ENCODE assay signal across 26 cellular contexts in the genomic region with DNA sequence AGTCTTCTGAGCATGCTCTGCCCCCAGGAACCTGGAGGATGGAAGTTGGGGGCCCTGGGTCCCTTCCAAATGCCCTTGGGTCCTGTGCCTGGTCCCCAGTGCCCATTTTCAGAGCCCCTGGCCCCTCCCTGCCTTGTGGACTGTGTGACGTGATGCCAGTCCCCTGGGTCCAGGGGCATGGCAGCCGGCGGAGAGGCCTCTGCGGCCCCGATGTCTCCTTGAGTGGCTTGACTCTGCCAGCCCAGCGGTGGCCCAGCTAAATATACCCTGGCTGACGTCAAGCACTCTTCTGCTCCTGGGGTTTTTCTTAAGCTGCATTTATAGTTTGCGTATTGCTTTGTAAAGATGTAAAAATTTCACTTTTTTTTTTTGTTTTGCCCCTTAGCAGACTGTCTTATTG. TPM values are rescaled to one million over a fixed set of nuclear protein-coding genes. Genes with fewer than 3 reads are reported as not detected.
A peak's percentile ranks its signal among the peaks of the same experiment; 100 is the strongest.
DNase-seq lines count a peak whose midpoint lies in the region; ATAC-seq and TF ChIP-seq lines count a peak whose summit lies in the region.
"Had no signal": no experiment of that assay in that cellular context is flagged by ENCODE, and none has a peak within 500 bp of the region (broad histone marks: within the 10 kb centered on the region; RNA-seq: fewer than 3 reads in every experiment).

No MANE protein-coding gene starts in this region.

- no peak overlapping the region for H3K27ac ChIP-seq in BLaER1 treated with 17β-estradiol and CSF1 and Interleukin-3, amounts not matched to agents 10 nM and 100 nM
- H3K27ac ChIP-seq in left ventricle myocardium inferior (replicated peaks) (peak overlapping the region; percentile 88), rectal smooth muscle tissue (ENCODE audit: low read depth, low read length) (peak overlapping the region; percentile 68)
- H3K27ac ChIP-seq: colonic mucosa, esophagus muscularis mucosa, ovary had no signal

- H3K4me2 ChIP-seq in BLaER1 treated with 17β-estradiol and CSF1 and Interleukin-3, amounts not matched to agents 10 nM and 100 nM, result peak overlapping the region; percentile 12 to 86 (median 75); a peak in 19 of 22 replicates

- peak overlapping the region in 3 of 11 experiments; percentile 13 to 39 (median 24); a peak in 2 of 22 replicates for H3K9ac ChIP-seq in BLaER1 treated with 17β-estradiol and CSF1 and Interleukin-3, amounts not matched to agents 10 nM and 100 nM
- H3K9ac ChIP-seq in NT2/D1 (ENCODE audit: insufficient read length, low read depth), result peak overlapping the region; percentile 32
- H3K9ac ChIP-seq in rectal smooth muscle tissue (ENCODE audit: low read length), result no peak overlapping the region

- 0 out of 22 replicates have a peak, but pooled peaks cover 0 to 17% (median 0%) of the 10 kb centered on the region in 11 experiments for H4K20me1 ChIP-seq in BLaER1 treated with 17β-estradiol and CSF1 and Interleukin-3, amounts not matched to agents 10 nM and 100 nM

- H3K9me3 ChIP-seq in BLaER1 treated with 17β-estradiol and CSF1 and Interleukin-3, amounts not matched to agents 10 nM and 100 nM (replicated peaks in 1 of 11), result peaks cover 0 to 7% (median 0%) of the 10 kb centered on the region in 11 experiments; a peak in 1 of 22 replicates
- H3K9me3 ChIP-seq in NT2/D1 (ENCODE audit: insufficient read depth, low read length) (no peaks in the 10 kb centered on the region), left ventricle myocardium inferior (replicated peaks) (no peaks in the 10 kb centered on the region)
- H3K9me3 ChIP-seq: colonic mucosa, esophagus muscularis mucosa, ovary had no signal

- TF ChIP-seq CTCF in left ventricle myocardium inferior (IDR thresholded peaks at IDR 0.05; ENCODE audit: borderline replicate concordance), result no peak

- H3K36me3 ChIP-seq in BLaER1 treated with 17β-estradiol and CSF1 and Interleukin-3, amounts not matched to agents 10 nM and 100 nM, result peaks cover 0 to 39% (median 0%) of the 10 kb centered on the region in 11 experiments; a peak in 5 of 22 replicates
- H3K36me3 ChIP-seq in NT2/D1 (ENCODE audit: insufficient read depth, insufficient read length, low read length) (no peaks in the 10 kb centered on the region), left ventricle myocardium inferior (peaks cover 39% of the 10 kb centered on the region), rectal smooth muscle tissue (ENCODE audit: control insufficient read depth, insufficient read depth, low read length) (no peaks in the 10 kb centered on the region)
- H3K36me3 ChIP-seq: colonic mucosa, ovary had no signal

- H3K4me3 ChIP-seq in BLaER1 treated with 17β-estradiol and CSF1 and Interleukin-3, amounts not matched to agents 10 nM and 100 nM, result no peak overlapping the region; a peak in 1 of 20 replicates
- H3K4me3 ChIP-seq in NT2/D1 (ENCODE audit: insufficient read length, low read depth) (no peak overlapping the region), left ventricle myocardium inferior (no peak overlapping the region), rectal smooth muscle tissue (ENCODE audit: low read length) (no peak overlapping the region)
- H3K4me3 ChIP-seq: colonic mucosa, esophagus muscularis mucosa, ovary had no signal

- DNase-seq in NT2/D1 (ENCODE audit: low read depth, low spot score) (no peak), left ventricle myocardium inferior (peak; percentile 69), NCI-H1105 (lab: John Stamatoyannopoulos, UW) (no peak)
- DNase-seq: activated B cell treated with CpG ODN at 0.5 μM for 24 hours; activated CD4-positive, alpha-beta T cell treated with anti-CD3 and anti-CD28 coated beads, Interleukin-2, amount 50 U/mL, for 4 hours; activated CD8-positive, alpha-beta memory T cell treated with anti-CD3 and anti-CD28 coated beads, Interleukin-2, amount 50 U/mL, for 4 hours; activated effector memory CD4-positive, alpha-beta T cell treated with anti-CD3 and anti-CD28 coated beads, Interleukin-2, amount 50 U/mL, for 16 hours; CD4-positive, alpha-beta memory T cell; colonic mucosa; effector memory CD8-positive, alpha-beta T cell; HCEC 1CT; KG1; kidney glomerular epithelial cell; MV-4-11; naive B cell; NCI-H2029; NCI-H524; ovary; stimulated activated CD8-positive, alpha-beta memory T cell treated with anti-CD3 and anti-CD28 coated beads, Interleukin-4, amount 100 ng/mL, for 48 hours; substantia nigra had no signal

- H3K27me3 ChIP-seq in BLaER1 treated with 17β-estradiol and CSF1 and Interleukin-3, amounts not matched to agents 10 nM and 100 nM, result no peaks in the 10 kb centered on the region
- no peaks in the 10 kb centered on the region for H3K27me3 ChIP-seq in NT2/D1 (ENCODE audit: insufficient read depth, insufficient read length)
- H3K27me3 ChIP-seq in left ventricle myocardium inferior (ENCODE audit: low read depth), result no peaks in the 10 kb centered on the region
- no peaks in the 10 kb centered on the region for H3K27me3 ChIP-seq in rectal smooth muscle tissue (ENCODE audit: control insufficient read depth, insufficient read depth, low read length)
- H3K27me3 ChIP-seq: colonic mucosa, esophagus muscularis mucosa, ovary had no signal

- intact Hi-C loops in left ventricle myocardium inferior (cut with micrococcal nuclease), result no loop called here

- H3K4me1 ChIP-seq in BLaER1 treated with 17β-estradiol and CSF1 and Interleukin-3, amounts not matched to agents 10 nM and 100 nM, result peaks cover 8 to 52% (median 47%) of the 10 kb centered on the region in 10 experiments; a peak in 19 of 20 replicates
- H3K4me1 ChIP-seq in NT2/D1 (ENCODE audit: insufficient read depth, insufficient read length) (peaks cover 33% of the 10 kb centered on the region), left ventricle myocardium inferior (peaks cover 41% of the 10 kb centered on the region), rectal smooth muscle tissue (ENCODE audit: control insufficient read depth, insufficient read depth, low read length) (peaks cover 42% of the 10 kb centered on the region)
- H3K4me1 ChIP-seq: colonic mucosa had no signal

- ATAC-seq in HG03280 (IDR thresholded peaks at IDR 0.05; ENCODE audit: unreplicated experiment) (no peak), HG03439 (IDR thresholded peaks at IDR 0.05; ENCODE audit: unreplicated experiment) (no peak), GM19035 (IDR thresholded peaks at IDR 0.05; ENCODE audit: unreplicated experiment) (no peak)
- ATAC-seq: effector memory CD8-positive, alpha-beta T cell had no signal

RNA-seq across cellular contexts. Expression of a gene that starts 35.2 kb away (rescaled TPM):
- total RNA-seq in left ventricle myocardium inferior, result 2.8 TPM

Comparison
In these comparisons a context has a peak if more than half of its experiments do, and no peak if none do; other contexts are left out.
1. H3K27ac ChIP-seq: peak in left ventricle myocardium inferior (single experiment) and rectal smooth muscle tissue (single experiment); none in BLaER1 treated with 17β-estradiol and CSF1 and Interleukin-3, amounts not matched to agents 10 nM and 100 nM (0 of 11).